Comparison of ENCODE assay signal across 8 cellular contexts in the genomic region with DNA sequence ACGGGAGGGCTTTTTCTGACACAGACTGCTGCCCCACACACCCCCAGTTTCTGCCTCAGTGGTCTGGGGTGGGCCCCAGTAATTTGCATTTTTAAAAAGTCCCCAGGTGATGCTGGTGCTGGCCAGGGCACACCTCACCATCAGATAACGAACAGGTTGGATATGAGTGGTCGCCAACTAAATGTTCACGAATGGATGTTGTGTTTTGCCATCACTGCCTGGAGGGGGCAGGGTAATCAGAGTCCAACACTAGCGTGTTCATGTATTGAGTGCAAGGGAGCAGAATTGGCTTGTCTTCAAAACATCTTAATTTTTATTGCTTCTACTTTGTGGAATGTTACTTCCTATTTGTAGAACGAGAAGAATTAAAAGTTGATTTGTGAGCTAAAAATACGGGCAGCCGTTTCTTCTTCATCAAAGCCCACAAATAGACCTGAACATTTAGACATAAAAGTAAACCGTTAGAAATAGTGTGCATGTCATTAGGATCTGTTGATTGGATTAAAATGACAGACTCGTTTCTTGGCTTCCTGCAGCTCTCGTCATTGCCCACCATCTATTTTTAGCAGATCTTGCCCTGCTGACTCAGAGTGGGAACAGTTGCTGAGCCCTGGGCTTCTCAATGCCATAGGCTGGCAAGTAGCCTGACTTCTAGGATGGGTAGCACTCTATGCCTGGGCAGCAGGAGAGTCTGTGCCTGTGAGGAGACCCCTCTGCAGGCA. TPM values are rescaled to one million over a fixed set of nuclear protein-coding genes. Genes with fewer than 3 reads are reported as not detected.
DNase-seq lines count a peak whose midpoint lies in the region; ATAC-seq and TF ChIP-seq lines count a peak whose summit lies in the region.

No MANE protein-coding gene starts in this region.

- H3K4me3 Mint-ChIP-seq in central memory CD8-positive, alpha-beta T cell: peak overlapping the region; percentile 80
- peak overlapping the region; percentile 60 for H3K4me3 Mint-ChIP-seq in memory B cell

- ATAC-seq in GM19438 (IDR thresholded peaks at IDR 0.05; ENCODE audit: low read depth, unreplicated experiment): peak; percentile 49
- peak; percentile 68 for ATAC-seq in HG03460 (IDR thresholded peaks at IDR 0.05; ENCODE audit: unreplicated experiment)
- peak; percentile 85 for ATAC-seq in central memory CD8-positive, alpha-beta T cell (replicated peaks; ENCODE audit: extremely low read depth, poor library complexity, severe bottlenecking)
- peak; percentile 60 for ATAC-seq in memory B cell (ENCODE audit: low read depth)
- peak; percentile 48 for ATAC-seq in upper lobe of right lung

- peak overlapping the region; percentile 19 for H3K27ac ChIP-seq in upper lobe of right lung

- peaks cover 11% of the 10 kb centered on the region for H3K36me3 Mint-ChIP-seq in central memory CD8-positive, alpha-beta T cell (ENCODE audit: insufficient read depth)
- H3K36me3 Mint-ChIP-seq in memory B cell: no peaks in the 10 kb centered on the region

- H3K27me3 ChIP-seq in upper lobe of right lung: no peaks in the 10 kb centered on the region

- H3K27me3 Mint-ChIP-seq in central memory CD8-positive, alpha-beta T cell: no peaks in the 10 kb centered on the region
- H3K27me3 Mint-ChIP-seq in memory B cell: no peaks in the 10 kb centered on the region

- no peaks in the 10 kb centered on the region for H3K36me3 ChIP-seq in upper lobe of right lung

- H3K9me3 ChIP-seq in upper lobe of right lung: no peaks in the 10 kb centered on the region

- TF ChIP-seq CTCF in upper lobe of right lung (IDR thresholded peaks at IDR 0.05): no peak

- intact Hi-C loops in upper lobe of right lung (cut with DNase I): no loop called here

- H3K4me1 Mint-ChIP-seq in central memory CD8-positive, alpha-beta T cell: peaks cover 90% of the 10 kb centered on the region
- H3K4me1 Mint-ChIP-seq in memory B cell: peaks cover 49% of the 10 kb centered on the region

- peak overlapping the region; percentile 94 for H3K27ac Mint-ChIP-seq in central memory CD8-positive, alpha-beta T cell (ENCODE audit: low read depth)
- H3K27ac Mint-ChIP-seq in memory B cell: peak overlapping the region; percentile 94

- DNase-seq in C1 segment of cervical spinal cord (lab: John Stamatoyannopoulos, UW) (peak in 8 of 14 donors; percentile 22 to 66 (median 30)), T-helper 9 cell (peak; percentile 46), memory B cell (ENCODE audit: low spot score in 2 of 2) (no peak), upper lobe of right lung (no peak), NCI-H748 treated with DMSO at 0.1 percent for 48 hours (lab: John Stamatoyannopoulos, UW) (no peak)
- peak in 1 of 2 donors; percentile 48 for DNase-seq in central memory CD8-positive, alpha-beta T cell (ENCODE audit: low spot score in 2 of 2)

- no peak overlapping the region for H3K4me3 ChIP-seq in upper lobe of right lung

- H3K4me1 ChIP-seq in upper lobe of right lung: peaks cover 25% of the 10 kb centered on the region

- no peaks in the 10 kb centered on the region for H3K9me3 Mint-ChIP-seq in central memory CD8-positive, alpha-beta T cell
- H3K9me3 Mint-ChIP-seq in memory B cell: no peaks in the 10 kb centered on the region

RNA-seq across cellular contexts. Expression of gene NCK2, which starts 45.2 kb away (rescaled TPM):
- 49.7 TPM for total RNA-seq in upper lobe of right lung

Comparison
In these comparisons a context has a peak if more than half of its experiments do, and no peak if none do; other contexts are left out.
1. DNase-seq: peak in C1 segment of cervical spinal cord (8 of 14) and T-helper 9 cell (single experiment); none in memory B cell (0 of 2), upper lobe of right lung (single experiment) and NCI-H748 treated with DMSO at 0.1 percent for 48 hours (single experiment).
2. Peak in every context shown above with its lines, with median percentiles within 50 percentile points of each other: ATAC-seq.